9 cellular contexts compared by ENCODE assay signal in genomic region chr2:74585406-74586182, GRCh38. TPM values are rescaled to one million over a fixed set of nuclear protein-coding genes. Genes with fewer than 3 reads are reported as not detected.
DNase-seq lines count a peak whose midpoint lies in the region; ATAC-seq, FAIRE-seq and TF ChIP-seq lines count a peak whose summit lies in the region.
"Had no signal": no experiment of that assay in that cellular context is flagged by ENCODE, and none has a peak within 500 bp of the region (broad histone marks: within the 10 kb centered on the region; RNA-seq: fewer than 3 reads in every experiment).

No MANE protein-coding gene starts in this region.

- intact Hi-C loops in Panc1 (cut with micrococcal nuclease; ENCODE audit: unreplicated experiment) = loop anchor here (5.0 to 10.0 kb wide), 2 partner anchors 81 to 103 kb away; partner anchors contain the start of genes CCDC142, PCGF1 and TTC31
- intact Hi-C loops in ascending aorta (cut with DNase I) = loop anchor here (2.0 kb wide), 1 partner anchor 31 kb away; the partner anchor contains the start of gene DOK1

- CTCF ChIA-PET in Panc1 (lab: Charles Lee) = no interaction called here

- in situ Hi-C loops in Panc1 (cut with HindIII; ENCODE audit: low pct_unique_long_range_greater_than_20kb, low sequenced_read_pairs) = no loop called here

- no peaks in the 10 kb centered on the region for H3K4me1 ChIP-seq in Panc1 (ENCODE audit: control insufficient read depth, insufficient read depth, low read length)
- H3K4me1 ChIP-seq in ascending aorta = peaks cover 0 to 19% of the 10 kb centered on the region in 2 donors

- no peaks in the 10 kb centered on the region for H3K36me3 ChIP-seq in Panc1 (ENCODE audit: control insufficient read depth, insufficient read depth, low read length)
- no peaks in the 10 kb centered on the region for H3K36me3 ChIP-seq in ascending aorta

- H3K27me3 ChIP-seq in Panc1 (ENCODE audit: control insufficient read depth, insufficient read depth, low read length) (no peaks in the 10 kb centered on the region; the same call in 1 of the 2 replicates), ascending aorta (no peaks in the 10 kb centered on the region)

- FAIRE-seq in HTR-8/SVneo (lab: Jason Lieb, UNC) = no peak
- FAIRE-seq: endometrium had no signal

- no peak overlapping the region for H3K27ac ChIP-seq in Panc1 (ENCODE audit: low read length)
- H3K27ac ChIP-seq in ascending aorta = no peak overlapping the region

- BruUV-seq in Panc1 (replicated peaks; lab: Mats Ljungman, UMichigan) = no TSS peak

- H3K4me3 ChIP-seq in Panc1 (ENCODE audit: low read depth in 2 of 2, low read length in 2 of 2) = no peak overlapping the region
- H3K4me3 ChIP-seq in ascending aorta = no peak overlapping the region

- ATAC-seq in GM18867 (IDR thresholded peaks at IDR 0.05; ENCODE audit: unreplicated experiment) = peak; percentile 51
- ATAC-seq in Panc1 = no peak

- H3K9me3 ChIP-seq in Panc1 (ENCODE audit: control insufficient read depth, insufficient read depth, low read depth, low read length) = no peaks in the 10 kb centered on the region
- no peaks in the 10 kb centered on the region for H3K9me3 ChIP-seq in ascending aorta

- TF ChIP-seq CTCF in Panc1 (IDR thresholded peaks at IDR 0.05) (peak; percentile 24; the same call in 1 of the 2 replicates), ascending aorta (IDR thresholded peaks at IDR 0.05) (no peak)

- DNase-seq in Ammon's horn (ENCODE audit: low spot score) = peak; percentile 53
- no peak for DNase-seq in Panc1 (ENCODE audit: low read depth, low spot score)
- peak; percentile 55 for DNase-seq in fibroblast of peridontal ligament (ENCODE audit: extremely low read depth)
- DNase-seq in HuH-7.5 (ENCODE audit: low spot score) = no peak
- no peak for DNase-seq in NCI-H748 (lab: John Stamatoyannopoulos, UW; ENCODE audit: unreplicated experiment)
- DNase-seq in HTR-8/SVneo (ENCODE audit: insufficient read length, low spot score) = no peak
- no peak for DNase-seq in ascending aorta (ENCODE audit: low spot score in 2 of 2)

- POLR2A ChIA-PET in Panc1 (lab: Charles Lee) = no interaction called here

RNA-seq across cellular contexts. Expression of gene DOK1, which starts 31.1 kb away (rescaled TPM):
- total RNA-seq in Panc1 (2021; ENCODE audit: unreplicated experiment) (6.2 TPM), ascending aorta (68.1 TPM)
- 13.9 TPM for polyA plus RNA-seq in Panc1 (2012; ENCODE audit: insufficient read length)

RNA-seq across cellular contexts. Expression of gene LOXL3, which starts 31.9 kb away (rescaled TPM):
- total RNA-seq in Panc1 (2021; ENCODE audit: unreplicated experiment) (1.0 TPM), ascending aorta (19.8 TPM)
- 1.1 TPM for polyA plus RNA-seq in Panc1 (2012; ENCODE audit: insufficient read length)

RNA-seq across cellular contexts. Expression of gene HTRA2, which starts 55.9 kb away (rescaled TPM):
- total RNA-seq in Panc1 (2021; ENCODE audit: unreplicated experiment) = 21.2 TPM
- 21.4 TPM for polyA plus RNA-seq in Panc1 (2012; ENCODE audit: insufficient read length)
- total RNA-seq in ascending aorta = 80.1 TPM

RNA-seq across cellular contexts. Expression of gene AUP1, which starts 56.1 kb away (rescaled TPM):
- 142 TPM for total RNA-seq in Panc1 (2021; ENCODE audit: unreplicated experiment)
- polyA plus RNA-seq in Panc1 (2012; ENCODE audit: insufficient read length) = 145 TPM
- total RNA-seq in ascending aorta = 120 TPM

RNA-seq across cellular contexts. Expression of gene DQX1, which starts 59.6 kb away (rescaled TPM):
- total RNA-seq in Panc1 (2021; ENCODE audit: unreplicated experiment) = 0.41 TPM
- 0.19 TPM for polyA plus RNA-seq in Panc1 (2012; ENCODE audit: insufficient read length)
- total RNA-seq in ascending aorta = not detected

Comparison
In these comparisons a context has a peak if more than half of its experiments do, and no peak if none do; other contexts are left out.
1. DNase-seq: peak in Ammon's horn (single experiment) and fibroblast of peridontal ligament (single experiment); none in Panc1 (single experiment), HuH-7.5 (single experiment), NCI-H748 (single experiment), HTR-8/SVneo (single experiment) and ascending aorta (0 of 2).
2. RNA of gene LOXL3, which starts 31.9 kb away (total RNA-seq): 19.8 TPM in ascending aorta (single experiment); 1.0 TPM in Panc1 (single experiment); every median in the first group is over 10 times any median in the second.